ENCODE assay signal across 11 cellular contexts in the genomic region with DNA sequence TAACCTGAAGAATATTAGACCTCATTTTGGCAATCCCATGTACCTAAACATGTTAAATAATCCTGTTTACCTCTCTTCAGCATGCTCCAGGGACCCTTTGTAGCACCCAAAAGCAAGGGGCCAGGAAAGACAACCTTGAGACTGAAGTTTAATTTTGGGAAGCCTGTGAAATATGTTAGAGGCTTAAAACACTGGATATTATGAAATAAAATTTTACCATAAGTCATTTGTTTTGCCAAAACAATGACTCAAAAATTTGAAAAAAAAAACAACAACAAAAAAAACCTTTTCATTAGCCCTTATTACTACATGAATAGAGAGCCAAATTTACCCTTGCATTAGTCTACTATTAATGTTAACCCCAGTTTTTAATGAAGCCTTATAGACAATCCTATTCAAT.
"Had no signal": no experiment of that assay in that cellular context is flagged by ENCODE, and none has a peak within 500 bp of the region (broad histone marks: within the 10 kb centered on the region; RNA-seq: fewer than 3 reads in every experiment).

No MANE protein-coding gene starts in this region.

- H2AFZ ChIP-seq: GM23338 had no signal

- H3K4me3 ChIP-seq: GM23338 had no signal

- H3K27ac ChIP-seq: KMS-11 had no signal

- FAIRE-seq: H1, H54, HTR-8/SVneo had no signal

- DNase-seq: H9, HCEC 1CT, HFFc6, IMR-90, Karpas-422, KBM-7 had no signal

- H3K4me2 ChIP-seq: GM23338, KMS-11 had no signal

- H3K9ac ChIP-seq: KMS-11 had no signal

- ATAC-seq: GM23338 had no signal
